Comparison of ENCODE assay signal across 29 cellular contexts in genomic region chr7:110831450-110831849, GRCh38.
"Had no signal": no experiment of that assay in that cellular context is flagged by ENCODE, and none has a peak within 500 bp of the region (broad histone marks: within the 10 kb centered on the region; RNA-seq: fewer than 3 reads in every experiment).

No MANE protein-coding gene starts in this region.

- ATAC-seq: activated CD8-positive, alpha-beta memory T cell treated with anti-CD3 and anti-CD28 coated beads, Interleukin-2, amount 10 ng/mL, durations not matched to agents 7 days and 5 days; body of pancreas; Panc1; T-cell had no signal

- H3K4me1 ChIP-seq: body of pancreas had no signal

- H3K27me3 ChIP-seq: ascending aorta, body of pancreas had no signal

- H3K4me3 ChIP-seq: ascending aorta, body of pancreas, SK-N-MC had no signal

- DNase-seq: activated B cell treated with CpG ODN at 0.5 μM for 24 hours; activated CD4-positive, alpha-beta T cell treated with anti-CD3 and anti-CD28 coated beads for 1 hour; activated CD4-positive, alpha-beta T cell treated with anti-CD3 and anti-CD28 coated beads, Interleukin-2, amount 10 ng/mL, durations not matched to agents 24 days and 14 days; activated CD4-positive, alpha-beta T cell treated with anti-CD3 and anti-CD28 coated beads, Interleukin-2, amount 50 U/mL, for 48 hours; activated CD8-positive, alpha-beta memory T cell treated with anti-CD3 and anti-CD28 coated beads, Interleukin-2, amount 10 ng/mL, durations not matched to agents 7 days and 5 days; activated effector memory CD4-positive, alpha-beta T cell treated with Interleukin-2 at 50 U/mL for 16 hours; activated naive CD4-positive, alpha-beta T cell; activated T-cell treated with anti-CD3 and anti-CD28 coated beads, Interleukin-2, amount 50 U/mL, for 24 hours; amniotic stem cell; central memory CD4-positive, alpha-beta T cell; MV-4-11; NCI-H1105 treated with DMSO at 0.1 percent for 48 hours; NCI-H1436 treated with DMSO at 0.1 percent for 48 hours; NCI-H187 treated with DMSO at 0.1 percent for 48 hours; NCI-H2171 treated with DMSO at 0.1 percent for 48 hours; NCI-H345; NCI-H510A; NCI-H526 treated with DMSO at 0.1 percent for 48 hours; NCI-H82; NK-92 treated with Interleukin-12 subunit alpha and Interleukin-12 subunit beta, amount 100 ng/mL, for 24 hours; OCI-M1; RPMI8226; T-cell; T-helper 2 cell; T1000 had no signal

- H3K27ac ChIP-seq: body of pancreas, SK-N-MC had no signal

- H3K36me3 ChIP-seq: ascending aorta had no signal

- H3K9me3 ChIP-seq: ascending aorta, body of pancreas had no signal
